In the genomic region with DNA sequence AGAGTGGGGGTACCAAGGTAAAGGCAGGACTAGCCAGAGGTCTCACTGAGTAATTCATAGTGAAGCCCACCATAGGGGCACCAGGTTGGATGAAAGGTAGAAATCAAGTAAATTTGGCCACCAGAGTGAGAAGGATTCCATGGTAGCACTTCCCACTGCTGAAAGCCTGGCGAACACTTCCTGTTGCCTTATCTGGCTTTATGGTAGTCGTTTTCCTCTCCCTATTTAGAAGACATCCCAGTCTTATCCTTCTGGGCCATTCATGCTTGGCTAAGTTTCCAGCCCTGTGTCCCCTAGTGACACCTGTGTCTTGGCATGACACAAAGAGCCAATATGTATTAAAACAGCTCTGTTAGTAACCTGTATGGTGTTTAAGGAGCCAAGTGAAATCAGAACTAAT, we compare ENCODE assay signal across 1 cellular context.
TF ChIP-seq lines count a peak whose summit lies in the region.

No MANE protein-coding gene starts in this region.

TF ChIP-seq in H1, 55 proteins besides CTCF, POLR2A, EP300 and RAD21 (continued from another document):
- TF ChIP-seq, protein P1, sequence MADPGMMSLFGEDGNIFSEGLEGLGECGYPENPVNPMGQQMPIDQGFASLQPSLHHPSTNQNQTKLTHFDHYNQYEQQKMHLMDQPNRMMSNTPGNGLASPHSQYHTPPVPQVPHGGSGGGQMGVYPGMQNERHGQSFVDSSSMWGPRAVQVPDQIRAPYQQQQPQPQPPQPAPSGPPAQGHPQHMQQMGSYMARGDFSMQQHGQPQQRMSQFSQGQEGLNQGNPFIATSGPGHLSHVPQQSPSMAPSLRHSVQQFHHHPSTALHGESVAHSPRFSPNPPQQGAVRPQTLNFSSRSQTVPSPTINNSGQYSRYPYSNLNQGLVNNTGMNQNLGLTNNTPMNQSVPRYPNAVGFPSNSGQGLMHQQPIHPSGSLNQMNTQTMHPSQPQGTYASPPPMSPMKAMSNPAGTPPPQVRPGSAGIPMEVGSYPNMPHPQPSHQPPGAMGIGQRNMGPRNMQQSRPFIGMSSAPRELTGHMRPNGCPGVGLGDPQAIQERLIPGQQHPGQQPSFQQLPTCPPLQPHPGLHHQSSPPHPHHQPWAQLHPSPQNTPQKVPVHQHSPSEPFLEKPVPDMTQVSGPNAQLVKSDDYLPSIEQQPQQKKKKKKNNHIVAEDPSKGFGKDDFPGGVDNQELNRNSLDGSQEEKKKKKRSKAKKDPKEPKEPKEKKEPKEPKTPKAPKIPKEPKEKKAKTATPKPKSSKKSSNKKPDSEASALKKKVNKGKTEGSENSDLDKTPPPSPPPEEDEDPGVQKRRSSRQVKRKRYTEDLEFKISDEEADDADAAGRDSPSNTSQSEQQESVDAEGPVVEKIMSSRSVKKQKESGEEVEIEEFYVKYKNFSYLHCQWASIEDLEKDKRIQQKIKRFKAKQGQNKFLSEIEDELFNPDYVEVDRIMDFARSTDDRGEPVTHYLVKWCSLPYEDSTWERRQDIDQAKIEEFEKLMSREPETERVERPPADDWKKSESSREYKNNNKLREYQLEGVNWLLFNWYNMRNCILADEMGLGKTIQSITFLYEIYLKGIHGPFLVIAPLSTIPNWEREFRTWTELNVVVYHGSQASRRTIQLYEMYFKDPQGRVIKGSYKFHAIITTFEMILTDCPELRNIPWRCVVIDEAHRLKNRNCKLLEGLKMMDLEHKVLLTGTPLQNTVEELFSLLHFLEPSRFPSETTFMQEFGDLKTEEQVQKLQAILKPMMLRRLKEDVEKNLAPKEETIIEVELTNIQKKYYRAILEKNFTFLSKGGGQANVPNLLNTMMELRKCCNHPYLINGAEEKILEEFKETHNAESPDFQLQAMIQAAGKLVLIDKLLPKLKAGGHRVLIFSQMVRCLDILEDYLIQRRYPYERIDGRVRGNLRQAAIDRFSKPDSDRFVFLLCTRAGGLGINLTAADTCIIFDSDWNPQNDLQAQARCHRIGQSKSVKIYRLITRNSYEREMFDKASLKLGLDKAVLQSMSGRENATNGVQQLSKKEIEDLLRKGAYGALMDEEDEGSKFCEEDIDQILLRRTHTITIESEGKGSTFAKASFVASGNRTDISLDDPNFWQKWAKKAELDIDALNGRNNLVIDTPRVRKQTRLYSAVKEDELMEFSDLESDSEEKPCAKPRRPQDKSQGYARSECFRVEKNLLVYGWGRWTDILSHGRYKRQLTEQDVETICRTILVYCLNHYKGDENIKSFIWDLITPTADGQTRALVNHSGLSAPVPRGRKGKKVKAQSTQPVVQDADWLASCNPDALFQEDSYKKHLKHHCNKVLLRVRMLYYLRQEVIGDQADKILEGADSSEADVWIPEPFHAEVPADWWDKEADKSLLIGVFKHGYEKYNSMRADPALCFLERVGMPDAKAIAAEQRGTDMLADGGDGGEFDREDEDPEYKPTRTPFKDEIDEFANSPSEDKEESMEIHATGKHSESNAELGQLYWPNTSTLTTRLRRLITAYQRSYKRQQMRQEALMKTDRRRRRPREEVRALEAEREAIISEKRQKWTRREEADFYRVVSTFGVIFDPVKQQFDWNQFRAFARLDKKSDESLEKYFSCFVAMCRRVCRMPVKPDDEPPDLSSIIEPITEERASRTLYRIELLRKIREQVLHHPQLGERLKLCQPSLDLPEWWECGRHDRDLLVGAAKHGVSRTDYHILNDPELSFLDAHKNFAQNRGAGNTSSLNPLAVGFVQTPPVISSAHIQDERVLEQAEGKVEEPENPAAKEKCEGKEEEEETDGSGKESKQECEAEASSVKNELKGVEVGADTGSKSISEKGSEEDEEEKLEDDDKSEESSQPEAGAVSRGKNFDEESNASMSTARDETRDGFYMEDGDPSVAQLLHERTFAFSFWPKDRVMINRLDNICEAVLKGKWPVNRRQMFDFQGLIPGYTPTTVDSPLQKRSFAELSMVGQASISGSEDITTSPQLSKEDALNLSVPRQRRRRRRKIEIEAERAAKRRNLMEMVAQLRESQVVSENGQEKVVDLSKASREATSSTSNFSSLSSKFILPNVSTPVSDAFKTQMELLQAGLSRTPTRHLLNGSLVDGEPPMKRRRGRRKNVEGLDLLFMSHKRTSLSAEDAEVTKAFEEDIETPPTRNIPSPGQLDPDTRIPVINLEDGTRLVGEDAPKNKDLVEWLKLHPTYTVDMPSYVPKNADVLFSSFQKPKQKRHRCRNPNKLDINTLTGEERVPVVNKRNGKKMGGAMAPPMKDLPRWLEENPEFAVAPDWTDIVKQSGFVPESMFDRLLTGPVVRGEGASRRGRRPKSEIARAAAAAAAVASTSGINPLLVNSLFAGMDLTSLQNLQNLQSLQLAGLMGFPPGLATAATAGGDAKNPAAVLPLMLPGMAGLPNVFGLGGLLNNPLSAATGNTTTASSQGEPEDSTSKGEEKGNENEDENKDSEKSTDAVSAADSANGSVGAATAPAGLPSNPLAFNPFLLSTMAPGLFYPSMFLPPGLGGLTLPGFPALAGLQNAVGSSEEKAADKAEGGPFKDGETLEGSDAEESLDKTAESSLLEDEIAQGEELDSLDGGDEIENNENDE (IDR thresholded peaks at IDR 0.05; ENCODE audit: insufficient replicate concordance, low read length) = no peak
TF ChIP-seq in H1: peak in this region for 0.
